ENCODE assay signal across 10 cellular contexts in genomic region chr10:22824984-22825383, GRCh38.
A peak's percentile ranks its signal among the peaks of the same experiment; 100 is the strongest.
DNase-seq lines count a peak whose midpoint lies in the region; TF ChIP-seq lines count a peak whose summit lies in the region.
"Had no signal": no experiment of that assay in that cellular context is flagged by ENCODE, and none has a peak within 500 bp of the region (broad histone marks: within the 10 kb centered on the region; RNA-seq: fewer than 3 reads in every experiment).

No MANE protein-coding gene starts in this region.

- H3K36me3 Mint-ChIP-seq in HFFc6 (ENCODE audit: low read depth): peaks cover 5% of the 10 kb centered on the region; the same call in 1 of the 2 replicates
- H3K36me3 Mint-ChIP-seq: neural progenitor cell had no signal

- H3K4me1 Mint-ChIP-seq in HFFc6 (ENCODE audit: low read depth): peaks cover 72% of the 10 kb centered on the region

- DNase-seq in A172 (ENCODE audit: low spot score): peak; percentile 87
- DNase-seq in HFFc6: peak; percentile 63
- DNase-seq in astrocyte of the hippocampus (ENCODE audit: low read depth, low spot score): peak; percentile 71
- DNase-seq in hepatic stellate cell (ENCODE audit: low spot score): peak; percentile 44
- no peak for DNase-seq in activated T-cell treated with anti-CD3 and anti-CD28 coated beads, Interleukin-2, amount 50 U/mL, for 1 hour
- DNase-seq in KG1 (lab: John Stamatoyannopoulos, UW): no peak
- no peak for DNase-seq in putamen (ENCODE audit: low spot score)
- no peak for DNase-seq in SIG-M5 treated with dmso at 0.1 percent for 504 hours (lab: John Stamatoyannopoulos, UW; ENCODE audit: unreplicated experiment)
- DNase-seq: activated gamma-delta T cell had no signal

- no peak for TF ChIP-seq CTCF in HFFc6 (IDR thresholded peaks at IDR 0.05)

- peak overlapping the region; percentile 73 for H3K27ac Mint-ChIP-seq in HFFc6
- H3K27ac Mint-ChIP-seq: neural progenitor cell had no signal

- H3K9me3 Mint-ChIP-seq in HFFc6: no peaks in the 10 kb centered on the region

- no peaks in the 10 kb centered on the region for H3K27me3 Mint-ChIP-seq in HFFc6 (ENCODE audit: insufficient read depth)

- peak overlapping the region; percentile 53 for H3K4me3 Mint-ChIP-seq in HFFc6
- H3K4me3 Mint-ChIP-seq: neural progenitor cell had no signal

Comparison
In these comparisons a context has a peak if more than half of its experiments do, and no peak if none do; other contexts are left out.
1. DNase-seq: peak in A172 (single experiment), HFFc6 (single experiment), astrocyte of the hippocampus (single experiment) and hepatic stellate cell (single experiment); none in activated T-cell treated with anti-CD3 and anti-CD28 coated beads, Interleukin-2, amount 50 U/mL, for 1 hour (single experiment), KG1 (single experiment), putamen (single experiment) and SIG-M5 treated with dmso at 0.1 percent for 504 hours (single experiment).